In the genomic region with DNA sequence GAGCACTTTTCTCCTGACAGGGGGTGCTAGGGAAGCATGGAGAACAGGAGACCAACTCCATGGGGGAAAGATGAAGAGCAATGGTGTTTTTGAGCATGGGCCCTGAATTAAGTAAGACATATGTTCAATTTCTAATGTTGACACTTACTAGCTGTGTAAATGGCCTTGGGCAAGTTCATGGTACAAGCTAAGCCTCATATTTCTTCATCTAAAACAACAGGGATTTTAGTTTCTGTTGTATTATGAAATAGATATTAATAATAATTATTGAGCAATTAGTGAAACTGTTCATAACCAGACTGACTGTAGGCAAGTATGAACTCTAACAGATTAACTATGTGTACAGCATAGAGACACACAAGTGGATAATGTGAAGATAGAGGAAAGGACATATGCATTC, we compare ENCODE assay signal across 25 cellular contexts.
"Had no signal": no experiment of that assay in that cellular context is flagged by ENCODE, and none has a peak within 500 bp of the region (broad histone marks: within the 10 kb centered on the region; RNA-seq: fewer than 3 reads in every experiment).

No MANE protein-coding gene starts in this region.

- H3K27me3 Mint-ChIP-seq: dendritic cell treated with granulocyte-macrophage colony-stimulating factor and Interleukin-4, amounts not matched to agents 40 ng/mL and 50 ng/mL, for 4 days; effector memory CD8-positive, alpha-beta T cell; naive B cell had no signal

- H3K36me3 Mint-ChIP-seq: mesothelial cell of epicardium, naive B cell had no signal

- H3K4me3 Mint-ChIP-seq: dendritic cell treated with granulocyte-macrophage colony-stimulating factor and Interleukin-4, amounts not matched to agents 40 ng/mL and 50 ng/mL, for 4 days; effector memory CD8-positive, alpha-beta T cell; endodermal cell; mesothelial cell of epicardium; naive B cell had no signal

- H3K9me3 ChIP-seq: gastrocnemius medialis, lower lobe of right lung had no signal

- ATAC-seq: effector memory CD8-positive, alpha-beta T cell; gastrocnemius medialis; heart right ventricle; left cardiac atrium; left lung; left ventricle myocardium superior; lower lobe of right lung; mucosa of descending colon had no signal

- H3K4me3 ChIP-seq: coronary artery, esophagus squamous epithelium, gastrocnemius medialis, heart right ventricle, left lung, lower lobe of right lung, mucosa of descending colon had no signal

- H3K27ac ChIP-seq: coronary artery, esophagus squamous epithelium, gastrocnemius medialis, heart right ventricle, left lung, lower lobe of right lung had no signal

- H3K4me1 ChIP-seq: esophagus squamous epithelium, gastrocnemius medialis, left lung, lower lobe of right lung had no signal

- DNase-seq: effector CD8-positive, alpha-beta T cell; effector memory CD8-positive, alpha-beta T cell; endodermal cell; esophagus squamous epithelium; foreskin fibroblast; foreskin melanocyte; gastrocnemius medialis; glutamatergic neuron; head of caudate nucleus; heart right ventricle; hippocampal formation; left cardiac atrium; left lung; left ventricle myocardium superior; lower lobe of right lung; mesenchymal stem cell; mucosa of descending colon; naive B cell had no signal

- H3K4me1 Mint-ChIP-seq: endodermal cell, naive B cell had no signal

- H3K36me3 ChIP-seq: esophagus squamous epithelium, gastrocnemius medialis, heart right ventricle, left lung, lower lobe of right lung had no signal

- H3K27ac Mint-ChIP-seq: dendritic cell treated with granulocyte-macrophage colony-stimulating factor and Interleukin-4, amounts not matched to agents 40 ng/mL and 50 ng/mL, for 4 days; effector memory CD8-positive, alpha-beta T cell; endodermal cell; mesothelial cell of epicardium; naive B cell had no signal

- FAIRE-seq: colon, endometrium, islet of Langerhans, keratinocyte had no signal

- H3K27me3 ChIP-seq: esophagus squamous epithelium, gastrocnemius medialis, heart right ventricle, left lung had no signal

- H3K9me3 Mint-ChIP-seq: endodermal cell had no signal
